16 cellular contexts compared by ENCODE assay signal in the genomic region with DNA sequence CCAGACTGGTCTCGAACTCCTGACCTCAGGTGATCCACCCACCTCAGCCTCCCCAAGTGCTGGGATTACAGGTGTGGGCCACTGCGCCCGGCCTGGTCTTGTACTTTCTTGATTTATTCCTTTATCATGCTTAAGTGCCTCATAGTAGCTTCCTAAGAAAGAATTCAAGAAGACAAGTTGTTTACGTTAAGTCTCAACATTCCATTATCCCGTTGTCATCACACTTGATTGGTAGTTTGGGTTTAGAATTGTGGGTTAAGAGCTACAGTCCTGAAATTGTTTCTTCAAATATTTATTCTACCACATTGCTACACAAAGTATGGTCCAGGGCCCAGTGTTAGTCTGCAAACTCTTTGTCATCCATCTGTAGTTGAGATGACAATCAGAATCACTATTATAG.
DNase-seq lines count a peak whose midpoint lies in the region; ATAC-seq and TF ChIP-seq lines count a peak whose summit lies in the region.
"Had no signal": no experiment of that assay in that cellular context is flagged by ENCODE, and none has a peak within 500 bp of the region (broad histone marks: within the 10 kb centered on the region; RNA-seq: fewer than 3 reads in every experiment).

No MANE protein-coding gene starts in this region.

- H4K20me1 ChIP-seq in GM23248 (ENCODE audit: insufficient read depth), result no peaks in the 10 kb centered on the region

- H3K27me3 ChIP-seq in GM23248 (replicated peaks; ENCODE audit: insufficient read depth) (no peaks in the 10 kb centered on the region; the same call in 1 of the 2 replicates), breast epithelium (no peaks in the 10 kb centered on the region)
- H3K27me3 ChIP-seq in effector memory CD4-positive, alpha-beta T cell (replicated peaks; ENCODE audit: control insufficient read depth, insufficient read depth, low read length, poor library complexity, severe bottlenecking), result no peaks in the 10 kb centered on the region
- H3K27me3 ChIP-seq: suprapubic skin had no signal

- in situ Hi-C loops in ACHN (cut with HindIII; ENCODE audit: low pct_ligation_motif_present, low pct_unique_long_range_greater_than_20kb, low sequenced_read_pairs), result no loop called here
- in situ Hi-C loops in GM23248 (cut with MboI), result no loop called here

- no peak overlapping the region for H2AFZ ChIP-seq in GM23248

- CTCF ChIA-PET in T-cell (lab: Charles Lee), result interaction anchor here in 1 of 2 donors (0.6 kb wide), 1 partner anchor 295 kb away, joined by 5 read pairs; no protein-coding TSS in a partner anchor

- H3K4me2 ChIP-seq in GM23248 (ENCODE audit: unreplicated experiment), result no peak overlapping the region

- H3K4me3 Mint-ChIP-seq in T-cell, result no peak overlapping the region
- H3K4me3 Mint-ChIP-seq: CD8-positive, alpha-beta memory T cell; effector memory CD8-positive, alpha-beta T cell had no signal

- H3K27me3 Mint-ChIP-seq in T-cell, result no peaks in the 10 kb centered on the region
- H3K27me3 Mint-ChIP-seq: CD8-positive, alpha-beta memory T cell had no signal

- no peaks in the 10 kb centered on the region for H3K4me1 Mint-ChIP-seq in T-cell
- H3K4me1 Mint-ChIP-seq: CD8-positive, alpha-beta memory T cell had no signal

- TF ChIP-seq POLR2A in breast epithelium (IDR thresholded peaks at IDR 0.05), result no peak

- H3K9me2 ChIP-seq in GM23248 (ENCODE audit: insufficient read depth), result no peaks in the 10 kb centered on the region

- ATAC-seq in T-cell (replicated peaks in 1 of 4) (no peak), GM19467 (IDR thresholded peaks at IDR 0.05; ENCODE audit: unreplicated experiment) (no peak)
- ATAC-seq: effector memory CD8-positive, alpha-beta T cell; GM12878; left cardiac atrium had no signal

- H3K27ac ChIP-seq in GM23248, result no peak overlapping the region
- no peak overlapping the region for H3K27ac ChIP-seq in breast epithelium
- no peak overlapping the region for H3K27ac ChIP-seq in effector memory CD4-positive, alpha-beta T cell (ENCODE audit: insufficient read depth, low read length, poor library complexity, severe bottlenecking)
- H3K27ac ChIP-seq: suprapubic skin had no signal

- no peaks in the 10 kb centered on the region for H3F3A ChIP-seq in GM23248 (ENCODE audit: insufficient read depth)

- intact Hi-C loops in breast epithelium (cut with DNase I; ENCODE audit: low total_unique reads), result no loop called here

- 42 to 43% methylated on average over 5 of the region's 5 CpGs for WGBS in GM23248 (ENCODE audit: low coverage in 1 of 2, low lambda C conversion rate in 2 of 2, missing lambda C conversion rate in 2 of 2), 2 experiments

- no peaks in the 10 kb centered on the region for H3K36me3 Mint-ChIP-seq in T-cell
- H3K36me3 Mint-ChIP-seq: CD8-positive, alpha-beta memory T cell had no signal

- POLR2A ChIA-PET in T-cell (lab: Charles Lee), result interaction anchor here in 1 of 2 donors (0.7 kb wide), 1 partner anchor 14 kb away, joined by 3 read pairs; no protein-coding TSS in a partner anchor

- H3K9me3 ChIP-seq in GM23248 (ENCODE audit: low read depth) (no peaks in the 10 kb centered on the region), breast epithelium (no peaks in the 10 kb centered on the region)
- no peaks in the 10 kb centered on the region for H3K9me3 ChIP-seq in effector memory CD4-positive, alpha-beta T cell (ENCODE audit: control insufficient read depth, low read length)
- H3K9me3 ChIP-seq: suprapubic skin had no signal

- H3K36me3 ChIP-seq in GM23248 (ENCODE audit: low read depth) (no peaks in the 10 kb centered on the region), breast epithelium (no peaks in the 10 kb centered on the region)
- H3K36me3 ChIP-seq in effector memory CD4-positive, alpha-beta T cell (ENCODE audit: control insufficient read depth, insufficient read depth, low read length), result no peaks in the 10 kb centered on the region
- H3K36me3 ChIP-seq: suprapubic skin had no signal

- no peak overlapping the region for H3K4me3 ChIP-seq in GM23248
- H3K4me3 ChIP-seq in breast epithelium, result no peak overlapping the region
- no peak overlapping the region for H3K4me3 ChIP-seq in effector memory CD4-positive, alpha-beta T cell (ENCODE audit: insufficient read depth, low read depth, low read length, poor library complexity, severe bottlenecking)
- H3K4me3 ChIP-seq: GM12878, suprapubic skin had no signal

- H3K79me2 ChIP-seq in GM23248 (ENCODE audit: insufficient read depth), result no peaks in the 10 kb centered on the region

- no peak for TF ChIP-seq CTCF in breast epithelium (IDR thresholded peaks at IDR 0.05)

- no peaks in the 10 kb centered on the region for H3K9me3 Mint-ChIP-seq in T-cell
- H3K9me3 Mint-ChIP-seq: effector memory CD8-positive, alpha-beta T cell had no signal

- H3K27ac Mint-ChIP-seq in T-cell, result no peak overlapping the region
- H3K27ac Mint-ChIP-seq: CD8-positive, alpha-beta memory T cell; effector memory CD8-positive, alpha-beta T cell had no signal

- no peak overlapping the region for H3K9ac ChIP-seq in GM23248

- peak; percentile 34 for DNase-seq in ACHN
- DNase-seq in GM23248, result peak; percentile 28
- DNase-seq in amniotic epithelial cell (ENCODE audit: low read depth), result peak; percentile 33
- DNase-seq in iPS DF 4.7 (ENCODE audit: extremely low read depth, low spot score), result peak; percentile 11
- DNase-seq in T-cell, result no peak
- DNase-seq in breast epithelium (ENCODE audit: low spot score in 2 of 2), result no peak
- no peak for DNase-seq in effector memory CD4-positive, alpha-beta T cell
- DNase-seq: CD8-positive, alpha-beta memory T cell; effector memory CD8-positive, alpha-beta T cell; hippocampal formation; left cardiac atrium; NCI-H82; stimulated activated CD4-positive, alpha-beta T cell treated with anti-CD3 and anti-CD28 coated beads, Interleukin-12 subunit alpha, Interleukin-12 subunit beta, amount 100 ng/mL, for 4 hours had no signal

- H3K4me1 ChIP-seq in GM23248 (ENCODE audit: insufficient read depth) (no peaks in the 10 kb centered on the region), breast epithelium (no peaks in the 10 kb centered on the region)
- no peaks in the 10 kb centered on the region for H3K4me1 ChIP-seq in effector memory CD4-positive, alpha-beta T cell (ENCODE audit: control insufficient read depth, insufficient read depth, low read length, poor library complexity, severe bottlenecking)
- H3K4me1 ChIP-seq: suprapubic skin had no signal

Comparison
In these comparisons a context has a peak if more than half of its experiments do, and no peak if none do; other contexts are left out.
1. DNase-seq: peak in ACHN (single experiment), GM23248 (single experiment), amniotic epithelial cell (single experiment) and iPS DF 4.7 (single experiment); none in T-cell (0 of 34), breast epithelium (0 of 2) and effector memory CD4-positive, alpha-beta T cell (0 of 3).